ENCODE assay signal across 1 cellular context in the genomic region with DNA sequence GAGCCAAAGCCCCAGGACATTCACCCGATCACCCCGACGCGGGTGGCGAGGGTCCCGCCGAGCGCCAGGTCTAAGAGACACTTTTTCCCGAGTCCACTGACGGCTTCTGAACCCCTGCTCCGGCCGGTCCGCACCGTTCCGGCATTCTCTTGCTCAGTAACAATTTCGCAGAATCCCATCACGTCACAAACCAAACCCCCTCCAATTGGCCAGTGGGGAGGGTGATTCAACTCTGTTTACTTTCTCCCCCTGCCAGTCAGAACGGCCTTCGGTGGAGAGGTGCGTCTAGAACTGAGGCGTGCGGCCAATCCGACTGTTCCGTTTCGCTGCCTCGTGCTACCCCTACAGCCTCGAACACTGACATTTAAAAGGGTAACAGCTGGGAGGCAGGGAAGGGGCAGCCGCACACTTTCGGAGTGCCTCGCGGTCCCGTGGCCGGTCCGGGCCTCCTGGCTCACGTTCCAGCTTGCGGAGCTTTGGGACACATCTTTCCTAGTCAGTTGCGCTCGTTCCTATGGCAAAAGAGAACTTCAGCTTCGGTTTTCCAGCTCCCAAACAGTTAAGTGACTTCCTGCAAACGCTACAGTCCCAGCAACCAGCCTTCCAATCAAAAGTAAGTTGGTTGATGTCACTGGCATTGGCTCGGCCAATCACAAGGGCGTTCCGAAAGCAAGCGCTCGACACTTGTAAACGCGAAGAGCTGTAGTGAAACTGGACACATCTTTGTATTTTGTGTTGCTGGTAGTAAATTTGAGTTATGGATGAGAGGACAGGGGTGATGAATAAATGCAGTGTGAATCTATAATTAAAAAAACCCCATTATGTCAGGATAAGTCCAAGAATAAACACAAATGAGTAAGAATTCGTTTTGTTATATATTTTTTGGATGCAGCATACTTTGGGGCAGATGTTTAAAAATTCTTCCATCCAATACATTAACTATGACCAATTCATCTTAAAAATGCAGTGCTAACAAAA.
TF ChIP-seq lines count a peak whose summit lies in the region.

KLF9 (minus strand) TSS at position 860 of the 978 bp plus-strand sequence. CDS start 1,294 bp downstream, outside the sequence.

TF ChIP-seq in HepG2, 621 proteins besides CTCF, POLR2A, EP300 and RAD21 (continued from another document and continues in another):
- peak; percentile 15; the same call in 1 of the 2 replicates for TF ChIP-seq ZFY (CRISPR knock-in tag; IDR thresholded peaks at IDR 0.05)
- TF ChIP-seq ZKSCAN5 (CRISPR knock-in tag; IDR thresholded peaks at IDR 0.05): no peak
- peak; percentile 79; the same call in 1 of the 2 replicates for TF ChIP-seq CBX2 (IDR thresholded peaks at IDR 0.05; ENCODE audit: low read depth, low read length)
- TF ChIP-seq CBX2 (CRISPR knock-in tag; IDR thresholded peaks at IDR 0.05; ENCODE audit: low read depth): peak; percentile 86; the same call in 1 of the 2 replicates
- TF ChIP-seq, protein P1, sequence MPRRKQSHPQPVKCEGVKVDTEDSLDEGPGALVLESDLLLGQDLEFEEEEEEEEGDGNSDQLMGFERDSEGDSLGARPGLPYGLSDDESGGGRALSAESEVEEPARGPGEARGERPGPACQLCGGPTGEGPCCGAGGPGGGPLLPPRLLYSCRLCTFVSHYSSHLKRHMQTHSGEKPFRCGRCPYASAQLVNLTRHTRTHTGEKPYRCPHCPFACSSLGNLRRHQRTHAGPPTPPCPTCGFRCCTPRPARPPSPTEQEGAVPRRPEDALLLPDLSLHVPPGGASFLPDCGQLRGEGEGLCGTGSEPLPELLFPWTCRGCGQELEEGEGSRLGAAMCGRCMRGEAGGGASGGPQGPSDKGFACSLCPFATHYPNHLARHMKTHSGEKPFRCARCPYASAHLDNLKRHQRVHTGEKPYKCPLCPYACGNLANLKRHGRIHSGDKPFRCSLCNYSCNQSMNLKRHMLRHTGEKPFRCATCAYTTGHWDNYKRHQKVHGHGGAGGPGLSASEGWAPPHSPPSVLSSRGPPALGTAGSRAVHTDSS (CRISPR knock-in tag; conservative IDR thresholded peaks at IDR 0.05): no peak
- TF ChIP-seq ZNF362 (CRISPR knock-in tag; IDR thresholded peaks at IDR 0.05; ENCODE audit: borderline replicate concordance): peak; percentile 42; the same call in 1 of the 2 replicates
- TF ChIP-seq ZNF20 (CRISPR knock-in tag; IDR thresholded peaks at IDR 0.05): no peak
- TF ChIP-seq KIAA2018 (CRISPR knock-in tag; IDR thresholded peaks at IDR 0.05; ENCODE audit: borderline replicate concordance): no peak
- no peak for TF ChIP-seq HCFC1 (IDR thresholded peaks at IDR 0.05; ENCODE audit: low read depth, low read length)
- no peak; the same call in none of the 2 replicates for TF ChIP-seq JUND (CRISPR knock-in tag; IDR thresholded peaks at IDR 0.05)
- TF ChIP-seq KDM3A (CRISPR knock-in tag; IDR thresholded peaks at IDR 0.05; ENCODE audit: low read depth): no peak
- TF ChIP-seq ZNF709 (CRISPR knock-in tag; IDR thresholded peaks at IDR 0.05): peak; percentile 74; the same call in 1 of the 2 replicates
- TF ChIP-seq TBX3 (IDR thresholded peaks at IDR 0.05; ENCODE audit: borderline replicate concordance): no peak; the same call in 1 of the 2 replicates
- no peak; the same call in 1 of the 2 replicates for TF ChIP-seq ZNF124 (CRISPR knock-in tag; IDR thresholded peaks at IDR 0.05)
- TF ChIP-seq ZFP37 (CRISPR knock-in tag; IDR thresholded peaks at IDR 0.05; ENCODE audit: borderline replicate concordance): no peak; the same call in 1 of the 2 replicates
- TF ChIP-seq MTF1 (CRISPR knock-in tag; IDR thresholded peaks at IDR 0.05): no peak
- TF ChIP-seq ESRRA (CRISPR knock-in tag; IDR thresholded peaks at IDR 0.05; ENCODE audit: low read depth): 0 out of 2 replicates have a peak, but pooled peaks have one; percentile 49
- TF ChIP-seq SNAI1 (CRISPR knock-in tag; IDR thresholded peaks at IDR 0.05; ENCODE audit: borderline replicate concordance): peak; percentile 82; the same call in 1 of the 2 replicates
- TF ChIP-seq SMAD9 (CRISPR knock-in tag; IDR thresholded peaks at IDR 0.05): 0 out of 2 replicates have a peak, but pooled peaks have one; percentile 91
- no peak; the same call in 1 of the 2 replicates for TF ChIP-seq PHF20 (CRISPR knock-in tag; IDR thresholded peaks at IDR 0.05)
- TF ChIP-seq, protein P2, sequence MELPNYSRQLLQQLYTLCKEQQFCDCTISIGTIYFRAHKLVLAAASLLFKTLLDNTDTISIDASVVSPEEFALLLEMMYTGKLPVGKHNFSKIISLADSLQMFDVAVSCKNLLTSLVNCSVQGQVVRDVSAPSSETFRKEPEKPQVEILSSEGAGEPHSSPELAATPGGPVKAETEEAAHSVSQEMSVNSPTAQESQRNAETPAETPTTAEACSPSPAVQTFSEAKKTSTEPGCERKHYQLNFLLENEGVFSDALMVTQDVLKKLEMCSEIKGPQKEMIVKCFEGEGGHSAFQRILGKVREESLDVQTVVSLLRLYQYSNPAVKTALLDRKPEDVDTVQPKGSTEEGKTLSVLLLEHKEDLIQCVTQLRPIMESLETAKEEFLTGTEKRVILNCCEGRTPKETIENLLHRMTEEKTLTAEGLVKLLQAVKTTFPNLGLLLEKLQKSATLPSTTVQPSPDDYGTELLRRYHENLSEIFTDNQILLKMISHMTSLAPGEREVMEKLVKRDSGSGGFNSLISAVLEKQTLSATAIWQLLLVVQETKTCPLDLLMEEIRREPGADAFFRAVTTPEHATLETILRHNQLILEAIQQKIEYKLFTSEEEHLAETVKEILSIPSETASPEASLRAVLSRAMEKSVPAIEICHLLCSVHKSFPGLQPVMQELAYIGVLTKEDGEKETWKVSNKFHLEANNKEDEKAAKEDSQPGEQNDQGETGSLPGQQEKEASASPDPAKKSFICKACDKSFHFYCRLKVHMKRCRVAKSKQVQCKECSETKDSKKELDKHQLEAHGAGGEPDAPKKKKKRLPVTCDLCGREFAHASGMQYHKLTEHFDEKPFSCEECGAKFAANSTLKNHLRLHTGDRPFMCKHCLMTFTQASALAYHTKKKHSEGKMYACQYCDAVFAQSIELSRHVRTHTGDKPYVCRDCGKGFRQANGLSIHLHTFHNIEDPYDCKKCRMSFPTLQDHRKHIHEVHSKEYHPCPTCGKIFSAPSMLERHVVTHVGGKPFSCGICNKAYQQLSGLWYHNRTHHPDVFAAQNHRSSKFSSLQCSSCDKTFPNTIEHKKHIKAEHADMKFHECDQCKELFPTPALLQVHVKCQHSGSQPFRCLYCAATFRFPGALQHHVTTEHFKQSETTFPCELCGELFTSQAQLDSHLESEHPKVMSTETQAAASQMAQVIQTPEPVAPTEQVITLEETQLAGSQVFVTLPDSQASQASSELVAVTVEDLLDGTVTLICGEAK (IDR thresholded peaks at IDR 0.05): no peak
- TF ChIP-seq, protein P2 (CRISPR knock-in tag; IDR thresholded peaks at IDR 0.05): peak; percentile 91
- TF ChIP-seq ZNF672 (CRISPR knock-in tag; IDR thresholded peaks at IDR 0.05): no peak
- 0 out of 2 replicates have a peak, but pooled peaks have one; percentile 47 for TF ChIP-seq ZNF800 (CRISPR knock-in tag; IDR thresholded peaks at IDR 0.05)
- TF ChIP-seq RNF2 (conservative IDR thresholded peaks at IDR 0.05; ENCODE audit: low read depth): peak; percentile 97
- no peak for TF ChIP-seq ZNF572 (CRISPR knock-in tag; IDR thresholded peaks at IDR 0.05)
- peak; percentile 55; the same call in 1 of the 2 replicates for TF ChIP-seq ZC3H4 (CRISPR knock-in tag; IDR thresholded peaks at IDR 0.05; ENCODE audit: borderline replicate concordance)
- no peak for TF ChIP-seq ZZZ3 (CRISPR knock-in tag; IDR thresholded peaks at IDR 0.05; ENCODE audit: borderline replicate concordance)
- TF ChIP-seq FOSL2 (CRISPR knock-in tag; IDR thresholded peaks at IDR 0.05): peak; percentile 89
